8 cellular contexts compared by ENCODE assay signal in the genomic region with DNA sequence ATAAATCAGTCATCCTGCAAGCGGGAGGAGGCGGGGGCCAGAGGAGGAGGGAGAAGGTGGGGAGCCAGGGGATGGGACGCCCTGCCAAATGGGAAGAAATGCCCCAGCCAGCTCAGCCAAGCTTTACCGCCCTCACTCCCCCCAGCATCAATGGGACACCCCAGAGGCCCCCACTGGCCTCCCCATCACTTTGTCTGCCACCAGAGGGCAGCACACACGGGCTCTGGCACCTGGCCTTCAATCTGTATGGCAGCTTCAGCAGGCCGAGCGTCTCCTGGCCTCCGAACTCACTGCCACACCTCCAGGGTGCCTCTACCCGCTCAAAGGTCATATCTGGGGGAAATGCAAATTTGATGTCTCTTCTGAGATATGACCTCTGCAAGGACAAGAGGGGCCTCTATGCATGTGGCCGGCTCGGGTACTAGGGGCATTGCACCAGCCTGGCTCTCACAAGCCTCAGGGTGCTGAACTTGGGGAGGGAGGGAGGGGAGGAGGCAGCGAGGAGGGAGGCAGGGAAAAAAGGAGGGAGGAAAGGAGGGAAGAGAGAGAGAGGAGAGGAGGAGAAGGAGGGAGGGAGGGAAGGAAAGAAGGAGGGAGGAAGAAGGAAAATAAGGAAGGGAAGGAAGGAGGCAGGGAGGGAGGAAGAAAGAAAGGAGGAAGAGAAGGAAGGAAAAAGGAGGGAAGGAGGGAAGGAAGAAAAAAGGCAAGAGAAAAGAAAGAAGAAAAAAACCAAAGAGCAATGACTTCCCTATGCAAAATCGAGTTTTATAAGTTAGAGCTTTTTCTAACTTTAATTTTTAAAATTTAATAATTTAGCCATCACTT. TPM values are rescaled to one million over a fixed set of nuclear protein-coding genes. Genes with fewer than 3 reads are reported as not detected.
DNase-seq lines count a peak whose midpoint lies in the region; ATAC-seq and TF ChIP-seq lines count a peak whose summit lies in the region.

No MANE protein-coding gene starts in this region.

- DNase-seq in NCI-H1417 (lab: John Stamatoyannopoulos, UW) (peak in 2 of 3 experiments; percentile 57 to 70), NCI-H1417 treated with DMSO at 0.1 percent for 48 hours (lab: John Stamatoyannopoulos, UW) (no peak), HK-2 (ENCODE audit: unreplicated experiment) (peak; percentile 66), SJCRH30 (peak; percentile 74 to 83), glutamatergic neuron (peak; percentile 77), renal cortical epithelial cell (ENCODE audit: low read depth) (peak; percentile 13)
- peak; percentile 75 for DNase-seq in activated naive CD4-positive, alpha-beta T cell treated with Interleukin-2 at 50 U/mL for 16 hours

- no peak overlapping the region for H3K27ac ChIP-seq in SJCRH30

- no peaks in the 10 kb centered on the region for H3K4me1 Mint-ChIP-seq in glutamatergic neuron (ENCODE audit: low read depth, unreplicated experiment)

- no peaks in the 10 kb centered on the region for H3K9me3 Mint-ChIP-seq in glutamatergic neuron (ENCODE audit: unreplicated experiment)

- H3K4me3 Mint-ChIP-seq in glutamatergic neuron (ENCODE audit: unreplicated experiment): no peak overlapping the region

- no peaks in the 10 kb centered on the region for H3K9me3 ChIP-seq in SJCRH30 (replicated peaks)

- H3K36me3 Mint-ChIP-seq in glutamatergic neuron (ENCODE audit: unreplicated experiment): no peaks in the 10 kb centered on the region

- H3K27ac Mint-ChIP-seq in glutamatergic neuron (ENCODE audit: unreplicated experiment): no peak overlapping the region

- H3K27me3 ChIP-seq in SJCRH30: peaks cover 46% of the 10 kb centered on the region

- ATAC-seq in HG03571 (IDR thresholded peaks at IDR 0.05; ENCODE audit: unreplicated experiment): no peak

- peaks cover 16% of the 10 kb centered on the region for H3K27me3 Mint-ChIP-seq in glutamatergic neuron (ENCODE audit: unreplicated experiment)

- H3K4me3 ChIP-seq in SJCRH30: no peak overlapping the region

- TF ChIP-seq CTCF in glutamatergic neuron (IDR thresholded peaks at IDR 0.05; ENCODE audit: partially characterized antibody, unreplicated experiment): peak; percentile 84

- H3K4me1 ChIP-seq in SJCRH30: no peaks in the 10 kb centered on the region

- H3K36me3 ChIP-seq in SJCRH30: no peaks in the 10 kb centered on the region

RNA-seq across cellular contexts. Expression of gene GFI1B, which starts 0.7 kb away (rescaled TPM):
- 0.13 and 0.53 TPM in 2 replicates for total RNA-seq in SJCRH30 (2014; rRNA removed; shearing (Covaris generic))
- total RNA-seq in glutamatergic neuron (ENCODE audit: unreplicated experiment): not detected
- not detected in 2 replicates for total RNA-seq in renal cortical epithelial cell

RNA-seq across cellular contexts. Expression of gene TSC1, which starts 33.4 kb away (rescaled TPM):
- 40.5 and 44.5 TPM in 2 replicates for total RNA-seq in SJCRH30 (2014; rRNA removed; shearing (Covaris generic))
- total RNA-seq in glutamatergic neuron (ENCODE audit: unreplicated experiment) (89.3 TPM), renal cortical epithelial cell (15.8 and 48.1 TPM in 2 replicates)

RNA-seq across cellular contexts. Expression of gene GTF3C5, which starts 53.0 kb away (rescaled TPM):
- total RNA-seq in SJCRH30 (2014; rRNA removed; shearing (Covaris generic)): 87.6 and 89.5 TPM in 2 replicates
- 95.2 TPM for total RNA-seq in glutamatergic neuron (ENCODE audit: unreplicated experiment)
- total RNA-seq in renal cortical epithelial cell: 28.5 and 50.0 TPM in 2 replicates
